ENCODE assay signal across 22 cellular contexts in the genomic region with DNA sequence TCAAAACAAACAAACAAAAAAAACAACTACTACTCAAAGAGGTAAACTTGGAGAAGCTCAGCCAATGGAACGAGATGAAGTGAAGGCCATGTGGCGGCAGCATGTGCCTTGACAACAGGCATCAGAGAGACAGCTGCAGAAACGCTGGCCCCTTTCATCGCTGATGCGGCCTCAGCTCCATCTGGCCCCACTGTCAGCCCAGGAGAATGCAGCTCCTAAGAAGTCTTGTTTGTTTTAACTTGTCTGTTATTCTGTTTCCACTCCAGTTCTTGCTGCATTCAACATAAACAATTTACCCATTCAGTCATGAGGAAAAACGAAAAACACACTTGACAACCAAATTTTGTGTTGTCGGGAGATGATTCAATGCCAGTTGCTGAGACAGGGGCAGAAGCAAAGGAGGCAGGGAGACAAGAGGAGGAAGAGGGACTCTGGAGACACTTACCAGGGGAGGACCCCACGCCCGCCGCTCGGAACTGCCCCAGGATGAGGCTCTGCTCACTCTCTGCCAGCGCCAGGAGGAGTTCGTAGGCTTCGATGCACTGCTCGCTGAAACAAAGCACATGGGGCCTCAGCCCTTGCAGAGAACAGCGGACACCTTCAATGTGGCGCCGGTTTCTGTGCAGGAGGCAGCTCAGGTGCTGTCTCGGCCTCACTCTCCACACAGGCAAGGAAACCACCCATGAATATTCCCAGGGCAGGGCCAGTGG.
DNase-seq lines count a peak whose midpoint lies in the region; ATAC-seq, FAIRE-seq and TF ChIP-seq lines count a peak whose summit lies in the region.
"Had no signal": no experiment of that assay in that cellular context is flagged by ENCODE, and none has a peak within 500 bp of the region (broad histone marks: within the 10 kb centered on the region; RNA-seq: fewer than 3 reads in every experiment).

No MANE protein-coding gene starts in this region.

- no peaks in the 10 kb centered on the region for H4K20me1 ChIP-seq in K562 (replicated peaks; ENCODE audit: control insufficient read depth, insufficient read depth, low read length)

- TF ChIP-seq POLR2A in K562 (conservative IDR thresholded peaks at IDR 0.05) = no peak

- ATAC-seq in K562 (no peak), esophagus mucosa (no peak)
- ATAC-seq: effector memory CD8-positive, alpha-beta T cell; gastrocnemius medialis; HCT116; left lung; natural killer cell; right lobe of liver; stimulated activated naive B cell treated with anti-CD40 and anti-IgM and Interleukin-4, amounts not matched to agents 10 μg/mL and 1 μg/mL and 100 μg/mL, for 72 hours; T-cell had no signal

- 63% methylated on average over 18 of the region's 19 CpGs for WGBS in K562 (ENCODE audit: insufficient coverage, low coverage, missing lambda C conversion rate)

- H3K4me3 ChIP-seq in MG63 = no peak overlapping the region
- H3K4me3 ChIP-seq in K562 = no peak overlapping the region
- H3K4me3 ChIP-seq: breast epithelium, colonic mucosa, gastrocnemius medialis, left lung, ovary, right lobe of liver, uterus had no signal

- no TSS peak for BruUV-seq in K562 (replicated peaks; lab: Mats Ljungman, UMichigan)

- no peaks in the 10 kb centered on the region for H3K36me3 ChIP-seq in MG63
- H3K36me3 ChIP-seq in K562 (ENCODE audit: control insufficient read depth, insufficient read depth, low read length) = no peaks in the 10 kb centered on the region
- H3K36me3 ChIP-seq: breast epithelium, colonic mucosa, ovary, uterus had no signal

- CTCF ChIA-PET in K562 (lab: Yijun Ruan, JAX; ENCODE audit: low intra/inter-chr PET ratio) = no interaction called here

- no peak for FAIRE-seq in K562 (lab: Jason Lieb, UNC)

- H3K9me3 ChIP-seq in MG63 = no peaks in the 10 kb centered on the region
- H3K9me3 ChIP-seq in K562 (replicated peaks; ENCODE audit: control insufficient read depth, insufficient read depth, low read depth, low read length) = no peaks in the 10 kb centered on the region
- H3K9me3 ChIP-seq: breast epithelium, colonic mucosa, gastrocnemius medialis, left lung, ovary, right lobe of liver, uterus had no signal

- H3K4me1 ChIP-seq in K562 (replicated peaks in 1 of 2; ENCODE audit: control insufficient read depth in 2 of 2, insufficient read depth in 2 of 2, low read length in 2 of 2) = peaks cover 12 to 19% of the 10 kb centered on the region in 2 experiments; a peak in 3 of 5 replicates
- H3K4me1 ChIP-seq: breast epithelium, colonic mucosa, gastrocnemius medialis, left lung, uterus had no signal

- DNase-seq in MG63 (peak; percentile 29), K562 (ENCODE audit: extremely low read depth in 1 of 4, low spot score in 3 of 4) (no peak), iris pigment epithelial cell (ENCODE audit: low read depth) (peak; percentile 41), retina (peak; percentile 42), SHP77 (lab: John Stamatoyannopoulos, UW) (no peak), EL (no peak)
- DNase-seq: activated CD4-positive, alpha-beta memory T cell treated with anti-CD3 and anti-CD28 coated beads for 36 hours; colonic mucosa; effector memory CD8-positive, alpha-beta T cell; gastrocnemius medialis; immature natural killer cell; left lung; natural killer cell; right lobe of liver; stimulated activated CD4-positive, alpha-beta T cell treated with anti-CD3 and anti-CD28 coated beads, Interleukin-4, amount 100 ng/mL, for 4 hours; stimulated activated naive B cell treated with anti-CD40 and anti-IgM and Interleukin-4, amounts not matched to agents 10 μg/mL and 1 μg/mL and 100 μg/mL, for 72 hours; T-cell; uterus had no signal

- in situ Hi-C loops in K562 (cut with MboI) = no loop called here

- no peak overlapping the region for H3K27ac ChIP-seq in K562 (ENCODE audit: extremely low read depth, low read depth, low read length)
- H3K27ac ChIP-seq: breast epithelium, colonic mucosa, gastrocnemius medialis, left lung, ovary, right lobe of liver, uterus had no signal

- H3K27me3 ChIP-seq in MG63 (no peaks in the 10 kb centered on the region), K562 (ENCODE audit: control insufficient read depth in 2 of 2, insufficient read depth in 2 of 2, low read length in 2 of 2) (0 out of 5 replicates have a peak, but pooled peaks cover 0 to 7% of the 10 kb centered on the region in 2 experiments)
- H3K27me3 ChIP-seq: breast epithelium, colonic mucosa, gastrocnemius medialis, left lung, ovary, right lobe of liver, uterus had no signal

- H3K4me2 ChIP-seq in K562 (ENCODE audit: insufficient read depth, low read length) = no peak overlapping the region

- no peak overlapping the region for H3K9ac ChIP-seq in K562 (ENCODE audit: insufficient read depth in 1 of 2, low read depth in 2 of 2, low read length in 2 of 2)

- intact Hi-C loops in K562 (cut with micrococcal nuclease) = no loop called here

- H3K79me2 ChIP-seq in K562 (ENCODE audit: control insufficient read depth, insufficient read depth, low read length) = no peaks in the 10 kb centered on the region

- POLR2A ChIA-PET in K562 (lab: Yijun Ruan, JAX) = interaction anchor here (0.9 kb wide), 2 partner anchors 9 to 13 kb away, joined by 4 read pairs; no protein-coding TSS in a partner anchor

- TF ChIP-seq RAD21 in K562 (CRISPR knock-in tag; conservative IDR thresholded peaks at IDR 0.05 in 1 of 2, IDR thresholded peaks at IDR 0.05 in 1 of 2) = no peak

- no peak for TF ChIP-seq EP300 in K562 (IDR thresholded peaks at IDR 0.05; ENCODE audit: low read length)

- TF ChIP-seq CTCF in K562 (IDR thresholded peaks at IDR 0.05 in 2 of 3, conservative IDR thresholded peaks at IDR 0.05 in 1 of 3; ENCODE audit: insufficient read depth in 2 of 3, low read depth in 1 of 3, low read length in 3 of 3) = no peak

- H2AFZ ChIP-seq in K562 (ENCODE audit: low read depth, low read length) = 0 out of 2 replicates have a peak overlapping the region, but pooled peaks have one; percentile 21

- no peaks in the 10 kb centered on the region for H3K9me1 ChIP-seq in K562 (ENCODE audit: control insufficient read depth, insufficient read depth, low read length)

TF ChIP-seq in K562, 482 proteins besides CTCF, POLR2A, EP300 and RAD21:
- TF ChIP-seq CBX5 (IDR thresholded peaks at IDR 0.05; ENCODE audit: borderline replicate concordance, low read depth) = no peak
- no peak for TF ChIP-seq ATF1 (CRISPR knock-in tag; IDR thresholded peaks at IDR 0.05)
- no peak for TF ChIP-seq ATF1 (tag; IDR thresholded peaks at IDR 0.05)
- no peak for TF ChIP-seq ZNF699 (CRISPR knock-in tag; IDR thresholded peaks at IDR 0.05; ENCODE audit: insufficient replicate concordance)
- TF ChIP-seq ZNF274 (IDR thresholded peaks at IDR 0.05; ENCODE audit: borderline replicate concordance, low read depth, low read length) = no peak
- no peak for TF ChIP-seq TEAD1 (CRISPR knock-in tag; IDR thresholded peaks at IDR 0.05)
- no peak for TF ChIP-seq BRCA1 (IDR thresholded peaks at IDR 0.05)
- no peak for TF ChIP-seq BRCA1 (CRISPR knock-in tag; IDR thresholded peaks at IDR 0.05)
- TF ChIP-seq ATF7 (IDR thresholded peaks at IDR 0.05) = no peak

Comparison
In these comparisons a context has a peak if more than half of its experiments do, and no peak if none do; other contexts are left out.
1. DNase-seq: peak in MG63 (single experiment), iris pigment epithelial cell (single experiment) and retina (single experiment); none in K562 (0 of 4), SHP77 (0 of 2) and EL (single experiment).